18 cellular contexts compared by ENCODE assay signal in genomic region chr2:190215620-190216019, GRCh38.
DNase-seq lines count a peak whose midpoint lies in the region; FAIRE-seq and TF ChIP-seq lines count a peak whose summit lies in the region.
"Had no signal": no experiment of that assay in that cellular context is flagged by ENCODE, and none has a peak within 500 bp of the region (broad histone marks: within the 10 kb centered on the region; RNA-seq: fewer than 3 reads in every experiment).

No MANE protein-coding gene starts in this region.

- H3K79me2 ChIP-seq in Karpas-422 (ENCODE audit: low read length) (no peaks in the 10 kb centered on the region), endothelial cell of umbilical vein (ENCODE audit: control insufficient read depth, insufficient read depth, low read length) (no peaks in the 10 kb centered on the region)

- H3K9me3 ChIP-seq in Karpas-422 (ENCODE audit: low read length) (no peaks in the 10 kb centered on the region), endothelial cell of umbilical vein (replicated peaks; ENCODE audit: control insufficient read depth, insufficient read depth, low read length) (no peaks in the 10 kb centered on the region), neuronal stem cell (replicated peaks in 1 of 2; ENCODE audit: control insufficient read depth in 2 of 2, insufficient read depth in 1 of 2, low read depth in 1 of 2, low read length in 2 of 2) (no peaks in the 10 kb centered on the region)
- H3K9me3 ChIP-seq: A549, gastroesophageal sphincter, pancreas, upper lobe of left lung had no signal

- no peak overlapping the region for H3K14ac ChIP-seq in neuronal stem cell (ENCODE audit: low read length)

- peak overlapping the region; percentile 18 for H3K27ac Mint-ChIP-seq in T-helper 2 cell treated with Interferon-gamma antibody and Interleukin-4, amounts not matched to agents 5 μg/mL and 100 μg/mL, for 36 hours
- H3K27ac Mint-ChIP-seq: activated T-cell treated with anti-CD3 and anti-CD28 coated beads, Interleukin-2, amount 50 U/mL, for 24 hours; CD4-positive, alpha-beta T cell had no signal

- dilution Hi-C loops in endothelial cell of umbilical vein (cut with MboI; ENCODE audit: extremely low pct_ligation_motif_present, low sequenced_read_pairs), result no loop called here

- H3K36me3 Mint-ChIP-seq in T-helper 2 cell treated with Interferon-gamma antibody and Interleukin-4, amounts not matched to agents 5 μg/mL and 100 μg/mL, for 36 hours (ENCODE audit: low read depth), result peaks cover 3% of the 10 kb centered on the region

- H3K4me2 ChIP-seq in Karpas-422 (ENCODE audit: low read depth, low read length, poor library complexity, severe bottlenecking) (peak overlapping the region; percentile 6), endothelial cell of umbilical vein (ENCODE audit: insufficient read depth, low read length) (no peak overlapping the region), neuronal stem cell (ENCODE audit: insufficient read depth, low read length, poor library complexity, severe bottlenecking) (no peak overlapping the region)
- H3K4me2 ChIP-seq: A549 had no signal

- intact Hi-C loops in endothelial cell of umbilical vein (cut with micrococcal nuclease), result no loop called here
- intact Hi-C loops in dorsolateral prefrontal cortex (cut with DNase I), result no loop called here

- H4K91ac ChIP-seq in neuronal stem cell (ENCODE audit: low read depth, low read length, poor library complexity), result no peak overlapping the region

- no peak overlapping the region for H4K8ac ChIP-seq in neuronal stem cell (ENCODE audit: low read depth, low read length)

- H3K18ac ChIP-seq in neuronal stem cell (ENCODE audit: low read length), result peak overlapping the region; percentile 27

- no peaks in the 10 kb centered on the region for H3K27me3 Mint-ChIP-seq in T-helper 2 cell treated with Interferon-gamma antibody and Interleukin-4, amounts not matched to agents 5 μg/mL and 100 μg/mL, for 36 hours (ENCODE audit: low read depth)
- H3K27me3 Mint-ChIP-seq: activated T-cell treated with anti-CD3 and anti-CD28 coated beads, Interleukin-2, amount 50 U/mL, for 24 hours; CD4-positive, alpha-beta T cell had no signal

- peaks cover 30% of the 10 kb centered on the region for H3K4me1 ChIP-seq in Karpas-422 (ENCODE audit: low read length)
- peaks cover 2% of the 10 kb centered on the region for H3K4me1 ChIP-seq in endothelial cell of umbilical vein (ENCODE audit: control insufficient read depth, extremely low read depth, insufficient read depth, low read length)
- H3K4me1 ChIP-seq in neuronal stem cell (ENCODE audit: control insufficient read depth in 2 of 2, insufficient read depth in 1 of 2, low read depth in 1 of 2, low read length in 2 of 2), result peaks cover 3 to 38% of the 10 kb centered on the region in 2 donors
- H3K4me1 ChIP-seq: A549, pancreas, upper lobe of left lung had no signal

- no peak overlapping the region for H2BK15ac ChIP-seq in neuronal stem cell (ENCODE audit: low read length)

- no peak overlapping the region for H2BK120ac ChIP-seq in neuronal stem cell (ENCODE audit: low read depth, low read length)

- no peak overlapping the region for H3K4me3 Mint-ChIP-seq in T-helper 2 cell treated with Interferon-gamma antibody and Interleukin-4, amounts not matched to agents 5 μg/mL and 100 μg/mL, for 36 hours
- H3K4me3 Mint-ChIP-seq: activated T-cell treated with anti-CD3 and anti-CD28 coated beads, Interleukin-2, amount 50 U/mL, for 24 hours; CD4-positive, alpha-beta T cell; immature natural killer cell had no signal

- no peak overlapping the region for H2AK5ac ChIP-seq in neuronal stem cell (ENCODE audit: low read depth, low read length)

- no peak overlapping the region for H3K23ac ChIP-seq in neuronal stem cell (ENCODE audit: low read depth, low read length, poor library complexity)

- H3K4me1 Mint-ChIP-seq in T-helper 2 cell treated with Interferon-gamma antibody and Interleukin-4, amounts not matched to agents 5 μg/mL and 100 μg/mL, for 36 hours (ENCODE audit: low read depth), result peaks cover 5% of the 10 kb centered on the region

- H3K27me3 ChIP-seq in Karpas-422 (ENCODE audit: low read length) (no peaks in the 10 kb centered on the region), endothelial cell of umbilical vein (ENCODE audit: control insufficient read depth in 2 of 2, insufficient read depth in 2 of 2, low read length in 2 of 2) (no peaks in the 10 kb centered on the region), neuronal stem cell (ENCODE audit: control insufficient read depth in 3 of 3, insufficient read depth in 3 of 3, low read depth in 1 of 3, low read length in 3 of 3) (no peaks in the 10 kb centered on the region), dorsolateral prefrontal cortex (no peaks in the 10 kb centered on the region)
- H3K27me3 ChIP-seq: gastroesophageal sphincter, pancreas, upper lobe of left lung had no signal

- CTCF ChIA-PET in endothelial cell of umbilical vein (lab: Charles Lee), result interaction anchor here (0.7 to 0.9 kb wide), 3 partner anchors 10 to 55 kb away, joined by 3 read pairs; no protein-coding TSS in a partner anchor

- H3K9me3 Mint-ChIP-seq in T-helper 2 cell treated with Interferon-gamma antibody and Interleukin-4, amounts not matched to agents 5 μg/mL and 100 μg/mL, for 36 hours, result no peaks in the 10 kb centered on the region
- H3K9me3 Mint-ChIP-seq: activated T-cell treated with anti-CD3 and anti-CD28 coated beads, Interleukin-2, amount 50 U/mL, for 24 hours; CD4-positive, alpha-beta T cell; immature natural killer cell had no signal

- no peaks in the 10 kb centered on the region for H3K9me2 ChIP-seq in Karpas-422 (replicated peaks; ENCODE audit: insufficient read depth, low read length)

- H3K27ac ChIP-seq in Karpas-422 (ENCODE audit: low read length) (peak overlapping the region; percentile 49), endothelial cell of umbilical vein (ENCODE audit: insufficient read depth, low read depth, low read length) (no peak overlapping the region), neuronal stem cell (replicated peaks; ENCODE audit: low read length) (peak overlapping the region; percentile 88), dorsolateral prefrontal cortex (peak overlapping the region in 2 of 59 donors; percentile 16 to 36)
- H3K27ac ChIP-seq: A549, pancreas, upper lobe of left lung had no signal

- H3K9me1 ChIP-seq in endothelial cell of umbilical vein (replicated peaks; ENCODE audit: control insufficient read depth, extremely low read depth, insufficient read depth, low read length), result no peaks in the 10 kb centered on the region

- no CpG with 5 or more reads among the region's 3 CpGs for whole genome bisulfite sequencing in neuronal stem cell (ENCODE audit: extremely low coverage in 2 of 2, insufficient read length in 2 of 2, insufficient replicate concordance in 1 of 2), 2 donors

- no peak for FAIRE-seq in endothelial cell of umbilical vein (lab: Jason Lieb, UNC)
- FAIRE-seq: A549, pancreas had no signal

- no peaks in the 10 kb centered on the region for H3K79me1 ChIP-seq in neuronal stem cell (ENCODE audit: low read depth, low read length)

- H3K4me3 ChIP-seq in Karpas-422 (ENCODE audit: low read length) (no peak overlapping the region), endothelial cell of umbilical vein (replicated peaks in 1 of 3; ENCODE audit: insufficient read depth in 1 of 3, low read depth in 1 of 3, low read length in 3 of 3) (no peak overlapping the region), neuronal stem cell (ENCODE audit: low read length in 2 of 2) (no peak overlapping the region), dorsolateral prefrontal cortex (no peak overlapping the region)
- H3K4me3 ChIP-seq: A549, gastroesophageal sphincter, pancreas, upper lobe of left lung had no signal

- H3K36me3 ChIP-seq in Karpas-422 (ENCODE audit: insufficient read depth, low read length), result peaks cover 4% of the 10 kb centered on the region; the same call in 1 of the 2 replicates
- H3K36me3 ChIP-seq in endothelial cell of umbilical vein (ENCODE audit: control insufficient read depth in 2 of 2, extremely low read depth in 1 of 2, insufficient read depth in 2 of 2, low read length in 2 of 2), result peaks cover 0 to 2% of the 10 kb centered on the region in 2 experiments
- peaks cover 1 to 29% of the 10 kb centered on the region in 2 donors for H3K36me3 ChIP-seq in neuronal stem cell (replicated peaks in 1 of 2; ENCODE audit: control insufficient read depth in 2 of 2, insufficient read depth in 2 of 2, low read length in 2 of 2)

- no peak overlapping the region for H2BK12ac ChIP-seq in neuronal stem cell (ENCODE audit: low read length)

- no peak overlapping the region for H2BK5ac ChIP-seq in neuronal stem cell (ENCODE audit: low read length)

- H3K9ac ChIP-seq in Karpas-422 (ENCODE audit: low read length) (peak overlapping the region; percentile 20; the same call in 1 of the 2 replicates), endothelial cell of umbilical vein (replicated peaks; ENCODE audit: extremely low read depth, insufficient read depth, low read length) (no peak overlapping the region), neuronal stem cell (ENCODE audit: low read depth, low read length, poor library complexity) (no peak overlapping the region)

- POLR2A ChIA-PET in endothelial cell of umbilical vein (lab: Charles Lee), result no interaction called here

- no peak for DNase-seq in T-helper 2 cell treated with Interferon-gamma antibody and Interleukin-4, amounts not matched to agents 5 μg/mL and 100 μg/mL, for 36 hours (ENCODE audit: low spot score)
- DNase-seq in T-helper 2 cell (no peak), Karpas-422 (no peak), endothelial cell of umbilical vein (ENCODE audit: low read depth, low spot score) (peak; percentile 25), neuronal stem cell (ENCODE audit: low spot score) (peak; percentile 20), medulla oblongata (ENCODE audit: extremely low spot score) (no peak), dorsolateral prefrontal cortex (no peak), T-helper 1 cell (no peak)
- DNase-seq: activated CD4-positive, alpha-beta T cell treated with anti-CD3 and anti-CD28 coated beads for 4 hours; activated T-cell treated with anti-CD3 and anti-CD28 coated beads, Interleukin-2, amount 50 U/mL, for 24 hours; CD4-positive, alpha-beta T cell; immature natural killer cell; MM.1S; pancreas; RPMI8226; upper lobe of left lung had no signal

- H2AFZ ChIP-seq in Karpas-422 (ENCODE audit: low read length) (no peak overlapping the region), endothelial cell of umbilical vein (ENCODE audit: low read depth, low read length) (no peak overlapping the region), neuronal stem cell (ENCODE audit: low read length) (no peak overlapping the region)

- TF ChIP-seq CTCF in endothelial cell of umbilical vein (IDR thresholded peaks at IDR 0.05; ENCODE audit: extremely low read depth in 1 of 2, insufficient read depth in 1 of 2, low read depth in 1 of 2, low read length in 2 of 2), result no peak
- no peak for TF ChIP-seq CTCF in dorsolateral prefrontal cortex (IDR thresholded peaks at IDR 0.05 in 54 of 56, conservative IDR thresholded peaks at IDR 0.05 in 2 of 56; ENCODE audit: low read depth in 1 of 56, partially characterized antibody in 56 of 56)

- H4K20me1 ChIP-seq in Karpas-422 (ENCODE audit: insufficient read depth, low read depth, low read length) (no peaks in the 10 kb centered on the region), endothelial cell of umbilical vein (replicated peaks; ENCODE audit: control insufficient read depth, extremely low read depth, insufficient read depth, low read length) (no peaks in the 10 kb centered on the region)

- no peak for TF ChIP-seq POLR2A in endothelial cell of umbilical vein (IDR thresholded peaks at IDR 0.05; ENCODE audit: low read depth, low read length)

- no peak overlapping the region for H3K4ac ChIP-seq in neuronal stem cell (ENCODE audit: low read length)

- no TSS peak for BruUV-seq in endothelial cell of umbilical vein (replicated peaks; lab: Mats Ljungman, UMichigan)

Comparison
In these comparisons a context has a peak if more than half of its experiments do, and no peak if none do; other contexts are left out.
1. DNase-seq: peak in endothelial cell of umbilical vein (single experiment) and neuronal stem cell (single experiment); none in T-helper 2 cell treated with Interferon-gamma antibody and Interleukin-4, amounts not matched to agents 5 μg/mL and 100 μg/mL, for 36 hours (single experiment), T-helper 2 cell (0 of 5), Karpas-422 (single experiment), medulla oblongata (single experiment), dorsolateral prefrontal cortex (0 of 10) and T-helper 1 cell (0 of 5).